ENCODE assay signal across 27 cellular contexts in the genomic region with DNA sequence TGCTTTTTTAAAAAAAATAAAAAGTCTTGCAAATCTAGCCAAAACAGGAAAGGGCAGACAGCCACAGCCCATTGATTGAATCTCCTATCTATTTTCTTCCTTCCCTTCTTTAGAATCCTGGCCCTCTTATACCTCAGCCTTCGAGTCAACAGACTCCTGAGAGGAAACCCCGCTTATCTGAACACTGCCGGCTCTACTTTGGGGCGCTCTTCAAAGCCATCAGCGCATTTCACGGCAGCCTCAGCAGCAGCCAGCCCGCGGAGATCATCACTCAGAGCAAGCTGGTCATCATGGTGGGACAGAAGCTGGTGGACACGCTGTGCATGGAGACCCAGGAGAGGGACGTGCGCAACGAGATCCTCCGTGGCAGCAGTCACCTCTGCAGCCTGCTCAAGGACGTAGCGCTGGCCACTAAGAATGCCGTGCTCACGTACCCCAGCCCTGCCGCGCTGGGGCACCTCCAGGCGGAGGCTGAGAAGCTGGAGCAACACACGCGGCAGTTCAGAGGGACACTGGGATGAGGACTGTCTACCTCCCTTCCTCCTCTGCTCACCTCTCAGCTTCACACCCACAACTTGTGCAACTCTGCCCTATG. TPM values are rescaled to one million over a fixed set of nuclear protein-coding genes. Genes with fewer than 3 reads are reported as not detected.
DNase-seq lines count a peak whose midpoint lies in the region; ATAC-seq, FAIRE-seq and TF ChIP-seq lines count a peak whose summit lies in the region.
"Had no signal": no experiment of that assay in that cellular context is flagged by ENCODE, and none has a peak within 500 bp of the region (broad histone marks: within the 10 kb centered on the region; RNA-seq: fewer than 3 reads in every experiment).

No MANE protein-coding gene starts in this region.

- H2BK15ac ChIP-seq in H1 (ENCODE audit: low read length) = no peak overlapping the region

- no peak overlapping the region for H3K4me3 ChIP-seq in H1 (ENCODE audit: extremely low read depth in 1 of 4, insufficient read depth in 2 of 4, low read depth in 3 of 4, low read length in 4 of 4)
- H3K4me3 ChIP-seq: BLaER1 treated with 17β-estradiol and CSF1 and Interleukin-3, amounts not matched to agents 10 nM and 100 nM; body of pancreas; SK-N-MC; suprapubic skin; uterus had no signal

- H3K23ac ChIP-seq in H1 (ENCODE audit: insufficient read length) = no peak overlapping the region

- H3K4me2 ChIP-seq in H1 (ENCODE audit: insufficient read depth in 1 of 2, low read depth in 2 of 2, low read length in 2 of 2) = no peak overlapping the region
- H3K4me2 ChIP-seq: BLaER1 treated with 17β-estradiol and CSF1 and Interleukin-3, amounts not matched to agents 10 nM and 100 nM had no signal

- no peak for TF ChIP-seq CTCF in activated CD8-positive, alpha-beta T cell treated with anti-CD3 and anti-CD28 coated beads for 36 hours (IDR thresholded peaks at IDR 0.05)
- TF ChIP-seq CTCF in H1 (IDR thresholded peaks at IDR 0.05; ENCODE audit: control extremely low read depth in 1 of 3, insufficient read depth in 1 of 3, low read depth in 1 of 3, low read length in 3 of 3) = no peak

- no peak overlapping the region for H3K4ac ChIP-seq in H1 (replicated peaks; ENCODE audit: insufficient read length, low read depth, low read length)

- H3K36me3 ChIP-seq in H1 (ENCODE audit: control insufficient read depth in 2 of 4, insufficient read depth in 4 of 4, low read length in 3 of 4) = no peaks in the 10 kb centered on the region
- H3K36me3 ChIP-seq: suprapubic skin, uterus had no signal

- CTCF ChIA-PET in activated CD8-positive, alpha-beta T cell treated with anti-CD3 and anti-CD28 coated beads for 36 hours (lab: Charles Lee) = no interaction called here
- CTCF ChIA-PET in activated CD8-positive, alpha-beta T cell treated with anti-CD3 and anti-CD28 coated beads, Interleukin-2, amount 10 ng/mL, durations not matched to agents 7 days and 5 days (lab: Charles Lee) = interaction anchor here (0.9 kb wide), 1 partner anchor 11 kb away, joined by 3 read pairs; no protein-coding TSS in a partner anchor
- CTCF ChIA-PET in H1 (lab: Charles Lee; ENCODE audit: partially characterized antibody) = interaction anchor here (0.6 to 1.2 kb wide), 2 partner anchors 18 to 43 kb away, joined by 3 read pairs; no protein-coding TSS in a partner anchor

- TF ChIP-seq RAD21 in H1 (IDR thresholded peaks at IDR 0.05 in 1 of 2, conservative IDR thresholded peaks at IDR 0.05 in 1 of 2; ENCODE audit: low read depth in 2 of 2, low read length in 2 of 2) = no peak

- H2BK20ac ChIP-seq in H1 (ENCODE audit: low read length) = no peak overlapping the region

- no peak overlapping the region for H4K5ac ChIP-seq in H1 (ENCODE audit: insufficient read length, low read depth, low read length)

- no peak overlapping the region for H2BK12ac ChIP-seq in H1 (ENCODE audit: low read depth, low read length)

- H3K27me3 Mint-ChIP-seq in activated CD8-positive, alpha-beta T cell treated with anti-CD3 and anti-CD28 coated beads for 36 hours = no peaks in the 10 kb centered on the region
- no peaks in the 10 kb centered on the region for H3K27me3 Mint-ChIP-seq in activated CD8-positive, alpha-beta T cell treated with anti-CD3 and anti-CD28 coated beads, Interleukin-2, amount 10 ng/mL, durations not matched to agents 7 days and 5 days (ENCODE audit: low read depth)
- H3K27me3 Mint-ChIP-seq: activated naive CD8-positive, alpha-beta T cell treated with anti-CD3 and anti-CD28 coated beads, Interleukin-2, amount 50 U/mL, for 24 hours; memory B cell had no signal

- H3K36me3 Mint-ChIP-seq in activated CD8-positive, alpha-beta T cell treated with anti-CD3 and anti-CD28 coated beads for 36 hours (ENCODE audit: low read depth) = peaks cover 11% of the 10 kb centered on the region
- H3K36me3 Mint-ChIP-seq in activated CD8-positive, alpha-beta T cell treated with anti-CD3 and anti-CD28 coated beads, Interleukin-2, amount 10 ng/mL, durations not matched to agents 7 days and 5 days (ENCODE audit: low read depth) = peaks cover 61% of the 10 kb centered on the region
- H3K36me3 Mint-ChIP-seq: memory B cell had no signal

- H3K27ac Mint-ChIP-seq in activated CD8-positive, alpha-beta T cell treated with anti-CD3 and anti-CD28 coated beads for 36 hours = peak overlapping the region; percentile 64
- H3K27ac Mint-ChIP-seq in activated CD8-positive, alpha-beta T cell treated with anti-CD3 and anti-CD28 coated beads, Interleukin-2, amount 10 ng/mL, durations not matched to agents 7 days and 5 days = no peak overlapping the region
- H3K27ac Mint-ChIP-seq: activated naive CD8-positive, alpha-beta T cell treated with anti-CD3 and anti-CD28 coated beads, Interleukin-2, amount 50 U/mL, for 24 hours; memory B cell; stimulated activated effector memory CD8-positive, alpha-beta T cell treated with anti-CD3 and anti-CD28 coated beads, Interleukin-12 subunit alpha, Interleukin-12 subunit beta, amount 100 ng/mL, for 72 hours had no signal

- H3K56ac ChIP-seq in H1 (replicated peaks; ENCODE audit: insufficient read length, low read depth, low read length) = no peak overlapping the region

- peak overlapping the region; percentile 51 for H4K8ac ChIP-seq in H1 (ENCODE audit: extremely low read depth, insufficient read depth, low read length)

- H3K9ac ChIP-seq in H1 (replicated peaks in 1 of 4; ENCODE audit: extremely low read depth in 1 of 4, low read depth in 3 of 4, low read length in 3 of 4) = no peak overlapping the region
- H3K9ac ChIP-seq: BLaER1 treated with 17β-estradiol and CSF1 and Interleukin-3, amounts not matched to agents 10 nM and 100 nM had no signal

- H2BK5ac ChIP-seq in H1 (ENCODE audit: low read depth, low read length) = no peak overlapping the region

- no peaks in the 10 kb centered on the region for H3K79me2 ChIP-seq in H1 (ENCODE audit: control insufficient read depth in 1 of 2, insufficient read depth in 2 of 2, low read length in 2 of 2)

- 82% methylated on average over 22 of the region's 22 CpGs; no CpG with 5 or more reads in 1 of the 2 experiments for WGBS in H1 (ENCODE audit: extremely low coverage in 1 of 2, insufficient coverage in 1 of 2, insufficient read length in 1 of 2, insufficient replicate concordance in 2 of 2, low coverage in 1 of 2, low lambda C conversion rate in 2 of 2, missing lambda C conversion rate in 1 of 2), 2 experiments

- no peaks in the 10 kb centered on the region for H3K79me1 ChIP-seq in H1 (ENCODE audit: low read depth, low read length)

- FAIRE-seq in H1 (lab: Jason Lieb, UNC) = no peak
- FAIRE-seq in urothelium cell line (lab: Jason Lieb, UNC) = peak; percentile 61
- FAIRE-seq: D721Med, GM19239 had no signal

- H4K20me1 ChIP-seq in H1 (replicated peaks in 1 of 2; ENCODE audit: control insufficient read depth in 1 of 2, insufficient read depth in 2 of 2, low read length in 2 of 2) = peaks cover 0 to 1% of the 10 kb centered on the region in 2 experiments
- H4K20me1 ChIP-seq: BLaER1 treated with 17β-estradiol and CSF1 and Interleukin-3, amounts not matched to agents 10 nM and 100 nM had no signal

- no peak for DNase-seq in activated CD8-positive, alpha-beta T cell treated with anti-CD3 and anti-CD28 coated beads for 36 hours
- DNase-seq in activated CD8-positive, alpha-beta T cell treated with anti-CD3 and anti-CD28 coated beads, Interleukin-2, amount 10 ng/mL, durations not matched to agents 7 days and 5 days = no peak
- DNase-seq in OCI-M2 (lab: John Stamatoyannopoulos, UW; ENCODE audit: unreplicated experiment) (peak; percentile 11), H1 (ENCODE audit: low read depth in 1 of 2, low spot score in 2 of 2) (no peak), urothelium cell line (ENCODE audit: low spot score) (no peak), ACHN (no peak)
- DNase-seq: activated gamma-delta T cell treated with Interleukin-2 at 50 U/mL for 16 hours; activated naive CD8-positive, alpha-beta T cell treated with anti-CD3 and anti-CD28 coated beads, Interleukin-2, amount 50 U/mL, for 24 hours; activated T-cell treated with anti-CD3 and anti-CD28 coated beads, Interleukin-2, amount 50 U/mL, for 1 hour; body of pancreas; head of caudate nucleus; NCI-H1092 treated with DMSO at 0.1 percent for 48 hours; NCI-H2081; occipital lobe; uterus had no signal

- no peak overlapping the region for H4K91ac ChIP-seq in H1 (replicated peaks; ENCODE audit: insufficient read length, low read length)

- TF ChIP-seq EP300 in H1 (IDR thresholded peaks at IDR 0.05; ENCODE audit: borderline replicate concordance in 1 of 2, low read depth in 2 of 2, low read length in 2 of 2) = no peak

- no peak overlapping the region for H3K14ac ChIP-seq in H1 (ENCODE audit: insufficient read length)

- no peaks in the 10 kb centered on the region for H3K9me3 Mint-ChIP-seq in activated CD8-positive, alpha-beta T cell treated with anti-CD3 and anti-CD28 coated beads for 36 hours
- no peaks in the 10 kb centered on the region for H3K9me3 Mint-ChIP-seq in activated CD8-positive, alpha-beta T cell treated with anti-CD3 and anti-CD28 coated beads, Interleukin-2, amount 10 ng/mL, durations not matched to agents 7 days and 5 days (ENCODE audit: insufficient read depth)
- H3K9me3 Mint-ChIP-seq: activated naive CD8-positive, alpha-beta T cell treated with anti-CD3 and anti-CD28 coated beads, Interleukin-2, amount 50 U/mL, for 24 hours; memory B cell; stimulated activated effector memory CD8-positive, alpha-beta T cell treated with anti-CD3 and anti-CD28 coated beads, Interleukin-12 subunit alpha, Interleukin-12 subunit beta, amount 100 ng/mL, for 72 hours had no signal

- in situ Hi-C loops in ACHN (cut with HindIII; ENCODE audit: low pct_ligation_motif_present, low pct_unique_long_range_greater_than_20kb, low sequenced_read_pairs) = no loop called here

- no peak overlapping the region for H3K27ac ChIP-seq in H1 (ENCODE audit: low read depth, low read length)
- H3K27ac ChIP-seq: BLaER1 treated with 17β-estradiol and CSF1 and Interleukin-3, amounts not matched to agents 10 nM and 100 nM; body of pancreas; epithelial cell of prostate; RWPE1; SK-N-MC; suprapubic skin; uterus had no signal

- intact Hi-C loops in activated CD8-positive, alpha-beta T cell treated with anti-CD3 and anti-CD28 coated beads for 36 hours (cut with micrococcal nuclease) = no loop called here

- H3K4me3 Mint-ChIP-seq in activated CD8-positive, alpha-beta T cell treated with anti-CD3 and anti-CD28 coated beads for 36 hours = no peak overlapping the region
- H3K4me3 Mint-ChIP-seq in activated CD8-positive, alpha-beta T cell treated with anti-CD3 and anti-CD28 coated beads, Interleukin-2, amount 10 ng/mL, durations not matched to agents 7 days and 5 days = no peak overlapping the region
- H3K4me3 Mint-ChIP-seq: activated naive CD8-positive, alpha-beta T cell treated with anti-CD3 and anti-CD28 coated beads, Interleukin-2, amount 50 U/mL, for 24 hours; memory B cell; stimulated activated effector memory CD8-positive, alpha-beta T cell treated with anti-CD3 and anti-CD28 coated beads, Interleukin-12 subunit alpha, Interleukin-12 subunit beta, amount 100 ng/mL, for 72 hours had no signal

- H3K27me3 ChIP-seq in H1 (replicated peaks in 1 of 4; ENCODE audit: control insufficient read depth in 3 of 4, extremely low read depth in 1 of 4, insufficient read depth in 3 of 4, low read length in 3 of 4) = no peaks in the 10 kb centered on the region; a peak in 1 of 7 replicates
- H3K27me3 ChIP-seq: BLaER1 treated with 17β-estradiol and CSF1 and Interleukin-3, amounts not matched to agents 10 nM and 100 nM; body of pancreas; suprapubic skin; uterus had no signal

- TF ChIP-seq POLR2A in H1 (IDR thresholded peaks at IDR 0.05; ENCODE audit: control extremely low read depth in 1 of 2, low read depth in 2 of 2, low read length in 2 of 2) = no peak

- H3K18ac ChIP-seq in H1 (ENCODE audit: extremely low read depth, low read length) = no peak overlapping the region

- H2BK120ac ChIP-seq in H1 (replicated peaks; ENCODE audit: low read depth, low read length) = no peak overlapping the region

- H2AFZ ChIP-seq in H1 (ENCODE audit: low read length) = peak overlapping the region; percentile 85

- H3K4me1 ChIP-seq in H1 (replicated peaks in 1 of 4; ENCODE audit: control insufficient read depth in 3 of 4, insufficient read depth in 4 of 4, low read length in 3 of 4) = no peaks in the 10 kb centered on the region
- H3K4me1 ChIP-seq: body of pancreas, suprapubic skin, uterus had no signal

- H3K4me1 Mint-ChIP-seq in activated CD8-positive, alpha-beta T cell treated with anti-CD3 and anti-CD28 coated beads for 36 hours (ENCODE audit: low read depth) = peaks cover 36% of the 10 kb centered on the region
- H3K4me1 Mint-ChIP-seq in activated CD8-positive, alpha-beta T cell treated with anti-CD3 and anti-CD28 coated beads, Interleukin-2, amount 10 ng/mL, durations not matched to agents 7 days and 5 days (ENCODE audit: low read depth) = peaks cover 73% of the 10 kb centered on the region
- H3K4me1 Mint-ChIP-seq: memory B cell had no signal

- no peak for ATAC-seq in activated CD8-positive, alpha-beta T cell treated with anti-CD3 and anti-CD28 coated beads for 36 hours
- ATAC-seq in activated CD8-positive, alpha-beta T cell treated with anti-CD3 and anti-CD28 coated beads, Interleukin-2, amount 10 ng/mL, durations not matched to agents 7 days and 5 days = no peak
- no peak for ATAC-seq in HG02852 (IDR thresholded peaks at IDR 0.05; ENCODE audit: unreplicated experiment)
- ATAC-seq in HG03135 (IDR thresholded peaks at IDR 0.05; ENCODE audit: unreplicated experiment) = no peak
- ATAC-seq: activated naive CD8-positive, alpha-beta T cell treated with anti-CD3 and anti-CD28 coated beads, Interleukin-2, amount 50 U/mL, for 24 hours; body of pancreas; HCT116; stimulated activated effector memory CD8-positive, alpha-beta T cell treated with anti-CD3 and anti-CD28 coated beads, Interleukin-12 subunit alpha, Interleukin-12 subunit beta, amount 100 ng/mL, for 72 hours had no signal

- H3K23me2 ChIP-seq in H1 (ENCODE audit: low read depth, low read length) = no peaks in the 10 kb centered on the region

- H2AK5ac ChIP-seq in H1 (ENCODE audit: low read depth, low read length) = no peak overlapping the region

- POLR2A ChIA-PET in activated CD8-positive, alpha-beta T cell treated with anti-CD3 and anti-CD28 coated beads for 36 hours (lab: Charles Lee) = no interaction called here
- POLR2A ChIA-PET in activated CD8-positive, alpha-beta T cell treated with anti-CD3 and anti-CD28 coated beads, Interleukin-2, amount 10 ng/mL, durations not matched to agents 7 days and 5 days (lab: Charles Lee) = interaction anchor here (1.0 kb wide), 1 partner anchor 66 kb away, joined by 3 read pairs; a partner anchor contains a TSS
- POLR2A ChIA-PET in H1 (lab: Charles Lee; ENCODE audit: partially characterized antibody) = no interaction called here

- no peaks in the 10 kb centered on the region for H3K9me3 ChIP-seq in H1 (ENCODE audit: insufficient read depth in 2 of 2, low read depth in 1 of 2, low read length in 1 of 2)
- H3K9me3 ChIP-seq: BLaER1 treated with 17β-estradiol and CSF1 and Interleukin-3, amounts not matched to agents 10 nM and 100 nM; body of pancreas; suprapubic skin; uterus had no signal

RNA-seq across cellular contexts. Expression of a gene that starts 10.1 kb away (rescaled TPM):
- 10 to 100 TPM; 72.0 to 76.7 TPM for total RNA-seq in activated CD8-positive, alpha-beta T cell treated with anti-CD3 and anti-CD28 coated beads for 36 hours
- 100 to 1,000 TPM; 118 to 125 TPM for total RNA-seq in activated CD8-positive, alpha-beta T cell treated with anti-CD3 and anti-CD28 coated beads, Interleukin-2, amount 10 ng/mL, durations not matched to agents 7 days and 5 days
- total RNA-seq in H1 (2021; fragmentation: NEBNext Ultra II Directional; extraction: Animal tissue kit (Norgen Biotek cat#: 25700)) = 51.2 and 51.4 TPM in 2 replicates
- 31.0 and 33.9 TPM in 2 replicates for polyA plus RNA-seq in H1 (2011; rRNA removed)
- 43.0 TPM for polyA plus RNA-seq in H1 (2011; cell fraction: cytosol; rRNA removed)
- polyA plus RNA-seq in H1 (2011; cell fraction: nucleus; rRNA removed) = 29.1 TPM
- polyA plus RNA-seq in H1 (2012, experiment 1 of 2) = 43.4 to 44.6 TPM (median 44.3 TPM) in 4 replicates
- polyA plus RNA-seq in H1 (2012, experiment 2 of 2) = 19.9 TPM
- 27.4 TPM for polyA plus RNA-seq in H1 (2013, experiment 1 of 2)
- polyA plus RNA-seq in H1 (2013, experiment 2 of 2) = 31.6 TPM
- polyA minus RNA-seq in H1 (2011; rRNA and poly(A)+ RNA removed) = 22.0 and 23.0 TPM in 2 replicates
- 16.5 TPM for polyA minus RNA-seq in H1 (2011; cell fraction: cytosol; rRNA and poly(A)+ RNA removed)
- polyA minus RNA-seq in H1 (2011; cell fraction: nucleus; rRNA and poly(A)+ RNA removed) = 15.1 TPM

RNA-seq across cellular contexts. Expression of a gene that starts 46.3 kb away (rescaled TPM):
- total RNA-seq in activated CD8-positive, alpha-beta T cell treated with anti-CD3 and anti-CD28 coated beads for 36 hours = 1 to 10 TPM; 3.5 to 3.7 TPM
- total RNA-seq in activated CD8-positive, alpha-beta T cell treated with anti-CD3 and anti-CD28 coated beads, Interleukin-2, amount 10 ng/mL, durations not matched to agents 7 days and 5 days = 10 to 100 TPM; 17.8 to 18.8 TPM
- total RNA-seq in H1 (2021; fragmentation: NEBNext Ultra II Directional; extraction: Animal tissue kit (Norgen Biotek cat#: 25700)) = not detected in 2 replicates
- not detected in 2 replicates for polyA plus RNA-seq in H1 (2011; rRNA removed)
- polyA plus RNA-seq in H1 (2011; cell fraction: cytosol; rRNA removed) = not detected
- not detected for polyA plus RNA-seq in H1 (2011; cell fraction: nucleus; rRNA removed)
- not detected in 4 replicates for polyA plus RNA-seq in H1 (2012, experiment 1 of 2)
- not detected for polyA plus RNA-seq in H1 (2012, experiment 2 of 2)
- 0.04 TPM for polyA plus RNA-seq in H1 (2013, experiment 1 of 2)
- polyA plus RNA-seq in H1 (2013, experiment 2 of 2) = 0.02 TPM
- polyA minus RNA-seq in H1 (2011; rRNA and poly(A)+ RNA removed) = not detected in 2 replicates
- not detected for polyA minus RNA-seq in H1 (2011; cell fraction: cytosol; rRNA and poly(A)+ RNA removed)
- polyA minus RNA-seq in H1 (2011; cell fraction: nucleus; rRNA and poly(A)+ RNA removed) = not detected
